1 cellular context compared by ENCODE assay signal in the genomic region with DNA sequence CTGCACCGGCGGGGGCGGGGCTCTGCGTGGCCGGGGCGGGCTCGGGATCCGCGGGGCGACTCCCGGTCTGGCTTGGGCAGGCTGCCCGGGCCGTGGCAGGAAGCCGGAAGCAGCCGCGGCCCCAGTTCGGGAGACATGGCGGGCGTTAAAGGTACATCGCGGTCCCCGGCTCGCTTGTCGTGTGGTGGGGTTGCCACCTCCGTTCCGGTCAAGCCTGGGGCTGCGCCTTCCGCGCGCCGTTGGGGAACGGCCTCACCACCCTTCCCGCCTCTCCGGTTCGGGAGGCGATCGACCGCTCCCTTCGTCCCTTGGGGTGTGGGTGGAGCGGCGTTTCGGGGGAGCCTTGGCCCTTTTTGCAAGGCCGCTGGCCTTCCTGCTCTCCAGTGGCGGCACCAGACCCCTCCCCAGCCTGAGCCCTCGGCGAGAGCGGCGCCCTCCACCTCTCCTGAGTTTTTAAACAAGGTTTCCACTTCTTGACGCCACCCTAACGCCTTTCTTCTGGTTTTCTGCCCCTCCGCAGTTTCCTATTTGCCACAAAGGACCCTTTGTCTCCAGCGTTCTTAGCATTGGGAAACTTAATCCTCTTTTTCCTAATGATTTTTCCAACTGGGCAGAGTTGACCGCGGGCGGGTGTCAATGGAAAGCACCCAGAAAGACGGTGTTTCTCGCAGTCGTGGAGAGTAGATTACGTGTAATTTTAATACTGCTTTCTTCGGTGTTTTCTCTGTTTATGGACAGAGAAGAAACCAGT.
A peak's percentile ranks its signal among the peaks of the same experiment; 100 is the strongest.
TF ChIP-seq lines count a peak whose summit lies in the region.

A gene with protein sequence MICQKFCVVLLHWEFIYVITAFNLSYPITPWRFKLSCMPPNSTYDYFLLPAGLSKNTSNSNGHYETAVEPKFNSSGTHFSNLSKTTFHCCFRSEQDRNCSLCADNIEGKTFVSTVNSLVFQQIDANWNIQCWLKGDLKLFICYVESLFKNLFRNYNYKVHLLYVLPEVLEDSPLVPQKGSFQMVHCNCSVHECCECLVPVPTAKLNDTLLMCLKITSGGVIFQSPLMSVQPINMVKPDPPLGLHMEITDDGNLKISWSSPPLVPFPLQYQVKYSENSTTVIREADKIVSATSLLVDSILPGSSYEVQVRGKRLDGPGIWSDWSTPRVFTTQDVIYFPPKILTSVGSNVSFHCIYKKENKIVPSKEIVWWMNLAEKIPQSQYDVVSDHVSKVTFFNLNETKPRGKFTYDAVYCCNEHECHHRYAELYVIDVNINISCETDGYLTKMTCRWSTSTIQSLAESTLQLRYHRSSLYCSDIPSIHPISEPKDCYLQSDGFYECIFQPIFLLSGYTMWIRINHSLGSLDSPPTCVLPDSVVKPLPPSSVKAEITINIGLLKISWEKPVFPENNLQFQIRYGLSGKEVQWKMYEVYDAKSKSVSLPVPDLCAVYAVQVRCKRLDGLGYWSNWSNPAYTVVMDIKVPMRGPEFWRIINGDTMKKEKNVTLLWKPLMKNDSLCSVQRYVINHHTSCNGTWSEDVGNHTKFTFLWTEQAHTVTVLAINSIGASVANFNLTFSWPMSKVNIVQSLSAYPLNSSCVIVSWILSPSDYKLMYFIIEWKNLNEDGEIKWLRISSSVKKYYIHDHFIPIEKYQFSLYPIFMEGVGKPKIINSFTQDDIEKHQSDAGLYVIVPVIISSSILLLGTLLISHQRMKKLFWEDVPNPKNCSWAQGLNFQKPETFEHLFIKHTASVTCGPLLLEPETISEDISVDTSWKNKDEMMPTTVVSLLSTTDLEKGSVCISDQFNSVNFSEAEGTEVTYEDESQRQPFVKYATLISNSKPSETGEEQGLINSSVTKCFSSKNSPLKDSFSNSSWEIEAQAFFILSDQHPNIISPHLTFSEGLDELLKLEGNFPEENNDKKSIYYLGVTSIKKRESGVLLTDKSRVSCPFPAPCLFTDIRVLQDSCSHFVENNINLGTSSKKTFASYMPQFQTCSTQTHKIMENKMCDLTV (plus strand): TSS at position 79 of the 751 bp plus-strand sequence. CDS start 144,898 bp downstream, outside the sequence.
A gene with protein sequence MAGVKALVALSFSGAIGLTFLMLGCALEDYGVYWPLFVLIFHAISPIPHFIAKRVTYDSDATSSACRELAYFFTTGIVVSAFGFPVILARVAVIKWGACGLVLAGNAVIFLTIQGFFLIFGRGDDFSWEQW (plus strand): TSS at position 79 of the 751 bp plus-strand sequence. CDS start 57 bp downstream, at position 136.

TF ChIP-seq in GM23338, 12 proteins besides CTCF, POLR2A, EP300 and RAD21:
- no peak for TF ChIP-seq EZH2 (IDR thresholded peaks at IDR 0.05; ENCODE audit: low read depth, unreplicated experiment)
- no peak for TF ChIP-seq STAT1 (IDR thresholded peaks at IDR 0.05; ENCODE audit: unreplicated experiment)
- TF ChIP-seq JUNB (IDR thresholded peaks at IDR 0.05; ENCODE audit: unreplicated experiment), result no peak
- TF ChIP-seq POLR2AphosphoS5 (IDR thresholded peaks at IDR 0.05; ENCODE audit: low read depth), result peak; percentile 72
- TF ChIP-seq, protein P1, sequence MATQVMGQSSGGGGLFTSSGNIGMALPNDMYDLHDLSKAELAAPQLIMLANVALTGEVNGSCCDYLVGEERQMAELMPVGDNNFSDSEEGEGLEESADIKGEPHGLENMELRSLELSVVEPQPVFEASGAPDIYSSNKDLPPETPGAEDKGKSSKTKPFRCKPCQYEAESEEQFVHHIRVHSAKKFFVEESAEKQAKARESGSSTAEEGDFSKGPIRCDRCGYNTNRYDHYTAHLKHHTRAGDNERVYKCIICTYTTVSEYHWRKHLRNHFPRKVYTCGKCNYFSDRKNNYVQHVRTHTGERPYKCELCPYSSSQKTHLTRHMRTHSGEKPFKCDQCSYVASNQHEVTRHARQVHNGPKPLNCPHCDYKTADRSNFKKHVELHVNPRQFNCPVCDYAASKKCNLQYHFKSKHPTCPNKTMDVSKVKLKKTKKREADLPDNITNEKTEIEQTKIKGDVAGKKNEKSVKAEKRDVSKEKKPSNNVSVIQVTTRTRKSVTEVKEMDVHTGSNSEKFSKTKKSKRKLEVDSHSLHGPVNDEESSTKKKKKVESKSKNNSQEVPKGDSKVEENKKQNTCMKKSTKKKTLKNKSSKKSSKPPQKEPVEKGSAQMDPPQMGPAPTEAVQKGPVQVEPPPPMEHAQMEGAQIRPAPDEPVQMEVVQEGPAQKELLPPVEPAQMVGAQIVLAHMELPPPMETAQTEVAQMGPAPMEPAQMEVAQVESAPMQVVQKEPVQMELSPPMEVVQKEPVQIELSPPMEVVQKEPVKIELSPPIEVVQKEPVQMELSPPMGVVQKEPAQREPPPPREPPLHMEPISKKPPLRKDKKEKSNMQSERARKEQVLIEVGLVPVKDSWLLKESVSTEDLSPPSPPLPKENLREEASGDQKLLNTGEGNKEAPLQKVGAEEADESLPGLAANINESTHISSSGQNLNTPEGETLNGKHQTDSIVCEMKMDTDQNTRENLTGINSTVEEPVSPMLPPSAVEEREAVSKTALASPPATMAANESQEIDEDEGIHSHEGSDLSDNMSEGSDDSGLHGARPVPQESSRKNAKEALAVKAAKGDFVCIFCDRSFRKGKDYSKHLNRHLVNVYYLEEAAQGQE (IDR thresholded peaks at IDR 0.05; ENCODE audit: unreplicated experiment), result no peak
- TF ChIP-seq CREB1 (CRISPR knock-in tag; IDR thresholded peaks at IDR 0.05; ENCODE audit: low read depth), result no peak
